Comparison of ENCODE assay signal across 2 cellular contexts in genomic region chr14:49249022-49249421, GRCh38.
TF ChIP-seq lines count a peak whose summit lies in the region.

No MANE protein-coding gene starts in this region.

TF ChIP-seq in SK-N-SH, 30 proteins besides CTCF, POLR2A, EP300 and RAD21:
- no peak for TF ChIP-seq REST (IDR thresholded peaks at IDR 0.05; ENCODE audit: low read depth, low read length)
- TF ChIP-seq SMC3 (IDR thresholded peaks at IDR 0.05; ENCODE audit: low read depth, low read length), result no peak
- TF ChIP-seq POLR2AphosphoS5 (IDR thresholded peaks at IDR 0.05; ENCODE audit: low read depth, low read length), result no peak
- TF ChIP-seq RCOR1 (IDR thresholded peaks at IDR 0.05; ENCODE audit: low read length), result no peak
- no peak for TF ChIP-seq MXI1 (IDR thresholded peaks at IDR 0.05; ENCODE audit: low read depth, low read length)
- TF ChIP-seq, protein P1, sequence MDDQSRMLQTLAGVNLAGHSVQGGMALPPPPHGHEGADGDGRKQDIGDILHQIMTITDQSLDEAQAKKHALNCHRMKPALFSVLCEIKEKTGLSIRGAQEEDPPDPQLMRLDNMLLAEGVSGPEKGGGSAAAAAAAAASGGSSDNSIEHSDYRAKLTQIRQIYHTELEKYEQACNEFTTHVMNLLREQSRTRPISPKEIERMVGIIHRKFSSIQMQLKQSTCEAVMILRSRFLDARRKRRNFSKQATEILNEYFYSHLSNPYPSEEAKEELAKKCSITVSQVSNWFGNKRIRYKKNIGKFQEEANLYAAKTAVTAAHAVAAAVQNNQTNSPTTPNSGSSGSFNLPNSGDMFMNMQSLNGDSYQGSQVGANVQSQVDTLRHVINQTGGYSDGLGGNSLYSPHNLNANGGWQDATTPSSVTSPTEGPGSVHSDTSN (IDR thresholded peaks at IDR 0.05), result no peak
- TF ChIP-seq TCF12 (IDR thresholded peaks at IDR 0.05), result no peak
- TF ChIP-seq EZH2phosphoT487 (IDR thresholded peaks at IDR 0.05; ENCODE audit: borderline replicate concordance, low read depth), result no peak
- no peak for TF ChIP-seq GATA2 (CRISPR knock-in tag; IDR thresholded peaks at IDR 0.05)
- no peak for TF ChIP-seq JUND (IDR thresholded peaks at IDR 0.05)
- TF ChIP-seq ELF1 (IDR thresholded peaks at IDR 0.05), result no peak
- TF ChIP-seq TEAD4 (IDR thresholded peaks at IDR 0.05; ENCODE audit: borderline replicate concordance, insufficient read depth), result no peak
- TF ChIP-seq IRF3 (IDR thresholded peaks at IDR 0.05; ENCODE audit: low read depth, low read length), result no peak
- no peak for TF ChIP-seq RFX5 (IDR thresholded peaks at IDR 0.05; ENCODE audit: low read length)
- TF ChIP-seq FOXJ3 (CRISPR knock-in tag; IDR thresholded peaks at IDR 0.05), result no peak
- TF ChIP-seq USF2 (IDR thresholded peaks at IDR 0.05; ENCODE audit: borderline replicate concordance, low read depth, low read length), result no peak
- TF ChIP-seq SIN3A (IDR thresholded peaks at IDR 0.05; ENCODE audit: borderline replicate concordance, low read depth, low read length), result no peak
- TF ChIP-seq RXRA (IDR thresholded peaks at IDR 0.05; ENCODE audit: borderline replicate concordance, low read depth), result no peak
- no peak for TF ChIP-seq TAF1 (IDR thresholded peaks at IDR 0.05; ENCODE audit: borderline replicate concordance, low read depth, low read length)

TF ChIP-seq in SK-N-SH treated with all-trans-retinoic acid at 6 μM for 48 hours, 23 proteins besides CTCF, POLR2A, EP300 and RAD21 (continued from another document):
- no peak for TF ChIP-seq PATZ1 (CRISPR knock-in tag; IDR thresholded peaks at IDR 0.05; ENCODE audit: borderline replicate concordance)
- no peak for TF ChIP-seq ZFP30 (CRISPR knock-in tag; IDR thresholded peaks at IDR 0.05)
